8 cellular contexts compared by ENCODE assay signal in genomic region chr10:24952701-24953349, GRCh38. TPM values are rescaled to one million over a fixed set of nuclear protein-coding genes. Genes with fewer than 3 reads are reported as not detected.
A peak's percentile ranks its signal among the peaks of the same experiment; 100 is the strongest.
DNase-seq lines count a peak whose midpoint lies in the region; ATAC-seq, FAIRE-seq and TF ChIP-seq lines count a peak whose summit lies in the region.

No MANE protein-coding gene starts in this region.

- DNase-seq in Ammon's horn (ENCODE audit: low spot score) = peak; percentile 53
- peak; percentile 4 to 73 (median 44) for DNase-seq in T-cell
- peak; percentile 35 for DNase-seq in astrocyte (ENCODE audit: low read depth)
- peak; percentile 66 for DNase-seq in hepatic stellate cell (ENCODE audit: low spot score)
- DNase-seq in retinal pigment epithelial cell (ENCODE audit: low read depth) = no peak
- no peak for DNase-seq in T1000 (lab: John Stamatoyannopoulos, UW)

- H3K4me2 ChIP-seq in astrocyte (ENCODE audit: low read length) = peak overlapping the region; percentile 89

- no peaks in the 10 kb centered on the region for H3K9me3 ChIP-seq in astrocyte (ENCODE audit: insufficient read depth, low read depth, low read length)

- POLR2A ChIA-PET in T-cell (lab: Charles Lee) = interaction anchor here (0.6 to 1.1 kb wide), 3 partner anchors 11 to 319 kb away, joined by 3 to 11 read pairs (median 6); no protein-coding TSS in a partner anchor

- FAIRE-seq in astrocyte (lab: Jason Lieb, UNC) = no peak

- H3K36me3 ChIP-seq in astrocyte (ENCODE audit: insufficient read depth, low read length) = no peaks in the 10 kb centered on the region

- no peaks in the 10 kb centered on the region for H3K9me3 Mint-ChIP-seq in T-cell
- peaks cover 1% of the 10 kb centered on the region for H3K9me3 Mint-ChIP-seq in astrocyte (ENCODE audit: unreplicated experiment)

- peak overlapping the region; percentile 87 for H3K9ac ChIP-seq in astrocyte (ENCODE audit: low read length)

- H3K79me2 ChIP-seq in astrocyte (ENCODE audit: insufficient read depth, low read length) = no peaks in the 10 kb centered on the region

- no peaks in the 10 kb centered on the region for H3K36me3 Mint-ChIP-seq in T-cell
- no peaks in the 10 kb centered on the region for H3K36me3 Mint-ChIP-seq in astrocyte (ENCODE audit: low read depth, unreplicated experiment)

- peaks cover 11% of the 10 kb centered on the region for H3K4me1 ChIP-seq in astrocyte (ENCODE audit: insufficient read depth, low read length)

- H4K20me1 ChIP-seq in astrocyte (ENCODE audit: insufficient read depth, low read length) = no peaks in the 10 kb centered on the region

- peak overlapping the region; percentile 62 for H3K27ac ChIP-seq in astrocyte (ENCODE audit: low read depth, low read length)

- H3K4me1 Mint-ChIP-seq in T-cell (peaks cover 11 to 33% (median 15%) of the 10 kb centered on the region in 3 donors), astrocyte (ENCODE audit: low read depth, unreplicated experiment) (peaks cover 11% of the 10 kb centered on the region)

- peak overlapping the region; percentile 58 for H3K4me3 ChIP-seq in astrocyte (ENCODE audit: insufficient read depth, low read depth, low read length)
- peak overlapping the region; percentile 66 for H3K4me3 ChIP-seq in retinal pigment epithelial cell (ENCODE audit: low read length)

- H3K27me3 Mint-ChIP-seq in T-cell (peaks cover 0 to 2% of the 10 kb centered on the region in 2 donors), astrocyte (ENCODE audit: low read depth, unreplicated experiment) (no peaks in the 10 kb centered on the region)

- CTCF ChIA-PET in T-cell (lab: Charles Lee) = interaction anchor here (0.6 to 1.2 kb wide), 10 partner anchors 16 to 1407 kb away, joined by 3 to 10 read pairs (median 4); no protein-coding TSS in a partner anchor

- H2AFZ ChIP-seq in astrocyte (ENCODE audit: low read depth, low read length) = peak overlapping the region; percentile 94

- H3K4me3 Mint-ChIP-seq in T-cell (peak overlapping the region; percentile 74 to 83 (median 83)), astrocyte (ENCODE audit: unreplicated experiment) (peak overlapping the region; percentile 82)

- TF ChIP-seq CTCF in astrocyte (IDR thresholded peaks at IDR 0.05; ENCODE audit: insufficient read depth, low read depth, low read length) = no peak
- TF ChIP-seq CTCF in retinal pigment epithelial cell (conservative IDR thresholded peaks at IDR 0.05; ENCODE audit: low read depth, low read length) = peak; percentile 35

- ATAC-seq in GM18909 (IDR thresholded peaks at IDR 0.05; ENCODE audit: poor library complexity, unreplicated experiment) (peak; percentile 69), HG03342 (IDR thresholded peaks at IDR 0.05; ENCODE audit: unreplicated experiment) (peak; percentile 67), T-cell (replicated peaks in 1 of 4) (peak; percentile 82 to 90 (median 83))

- H3K27me3 ChIP-seq in astrocyte (ENCODE audit: insufficient read depth, low read length) = no peaks in the 10 kb centered on the region

- H3K27ac Mint-ChIP-seq in T-cell = peak overlapping the region; percentile 75 to 77
- peak overlapping the region; percentile 79 for H3K27ac Mint-ChIP-seq in astrocyte (ENCODE audit: unreplicated experiment)

RNA-seq across cellular contexts. Expression of gene PRTFDC1, which starts 0.4 kb away (rescaled TPM):
- total RNA-seq in T-cell (1 to 10 TPM in 1 of 5 donors, under 1 TPM in 4; 0.43 to 1.5 (median 0.76) TPM), astrocyte (9.1 and 10.6 TPM in 2 replicates)

Comparison
In these comparisons a context has a peak if more than half of its experiments do, and no peak if none do; other contexts are left out.
1. DNase-seq: peak in Ammon's horn (single experiment), T-cell (34 of 34), astrocyte (single experiment) and hepatic stellate cell (single experiment); none in retinal pigment epithelial cell (single experiment) and T1000 (single experiment).
2. Peak in every context shown above with its lines, with median percentiles within 50 percentile points of each other: ATAC-seq.